14 cellular contexts compared by ENCODE assay signal in genomic region chr6:137213331-137213740, GRCh38. TPM values are rescaled to one million over a fixed set of nuclear protein-coding genes. Genes with fewer than 3 reads are reported as not detected.
DNase-seq lines count a peak whose midpoint lies in the region; ATAC-seq, FAIRE-seq and TF ChIP-seq lines count a peak whose summit lies in the region.
"Had no signal": no experiment of that assay in that cellular context is flagged by ENCODE, and none has a peak within 500 bp of the region (broad histone marks: within the 10 kb centered on the region; RNA-seq: fewer than 3 reads in every experiment).

No MANE protein-coding gene starts in this region.

- TF ChIP-seq CTCF in coronary artery (IDR thresholded peaks at IDR 0.05): no peak
- TF ChIP-seq CTCF in liver (IDR thresholded peaks at IDR 0.05; ENCODE audit: low read depth, low read length, missing input control): no peak
- TF ChIP-seq CTCF in PC-3 (conservative IDR thresholded peaks at IDR 0.05; ENCODE audit: low read depth, low read length): no peak

- peak overlapping the region in 1 of 2 donors; percentile 66 for H3K27ac ChIP-seq in coronary artery
- H3K27ac ChIP-seq in liver (ENCODE audit: low read depth in 1 of 2, low read length in 2 of 2): no peak overlapping the region
- H3K27ac ChIP-seq in subcutaneous abdominal adipose tissue (ENCODE audit: low read depth, low read length): peak overlapping the region; percentile 100
- H3K27ac ChIP-seq in small intestine (ENCODE audit: low read depth in 1 of 2, low read length in 1 of 2): peak overlapping the region in 1 of 2 donors; percentile 76
- H3K27ac ChIP-seq in PC-3 (ENCODE audit: low read length): no peak overlapping the region

- H3K36me3 ChIP-seq in liver (ENCODE audit: control insufficient read depth in 4 of 4, insufficient read depth in 3 of 4, low read depth in 1 of 4, low read length in 3 of 4) (peaks cover 0 to 2% (median 0%) of the 10 kb centered on the region in 4 donors), subcutaneous abdominal adipose tissue (ENCODE audit: control insufficient read depth in 5 of 5, insufficient read depth in 5 of 5, low read length in 5 of 5) (peaks cover 0 to 2% (median 0%) of the 10 kb centered on the region in 5 donors), small intestine (ENCODE audit: control insufficient read depth in 2 of 2, insufficient read depth in 2 of 2, low read length in 2 of 2) (no peaks in the 10 kb centered on the region), PC-3 (ENCODE audit: low read depth, low read length) (peaks cover 4% of the 10 kb centered on the region)

- H3K27me3 ChIP-seq in liver (ENCODE audit: control insufficient read depth in 4 of 4, insufficient read depth in 4 of 4, low read length in 3 of 4) (no peaks in the 10 kb centered on the region), subcutaneous abdominal adipose tissue (ENCODE audit: control insufficient read depth in 5 of 5, insufficient read depth in 4 of 5, low read length in 5 of 5) (no peaks in the 10 kb centered on the region), small intestine (ENCODE audit: control insufficient read depth in 2 of 2, insufficient read depth in 2 of 2, low read length in 2 of 2) (no peaks in the 10 kb centered on the region), PC-3 (ENCODE audit: low read length) (no peaks in the 10 kb centered on the region)

- peak; percentile 40 for DNase-seq in OCI-M1 (lab: John Stamatoyannopoulos, UW)
- DNase-seq in coronary artery (ENCODE audit: low spot score): no peak
- no peak for DNase-seq in small intestine
- no peak for DNase-seq in PC-3
- DNase-seq in ureter (ENCODE audit: low spot score): no peak
- DNase-seq: activated CD4-positive, alpha-beta T cell treated with anti-CD3 and anti-CD28 coated beads for 4 hours; hippocampal formation; NCI-H1436; NCI-H510A had no signal

- H3K4me1 ChIP-seq in liver (ENCODE audit: control insufficient read depth in 4 of 4, insufficient read depth in 4 of 4, low read length in 3 of 4): peaks cover 10 to 59% (median 39%) of the 10 kb centered on the region in 4 donors
- peaks cover 23 to 87% (median 83%) of the 10 kb centered on the region in 5 donors for H3K4me1 ChIP-seq in subcutaneous abdominal adipose tissue (ENCODE audit: control insufficient read depth in 5 of 5, insufficient read depth in 5 of 5, low read length in 5 of 5)
- peaks cover 4 to 23% of the 10 kb centered on the region in 2 donors for H3K4me1 ChIP-seq in small intestine (ENCODE audit: control insufficient read depth in 2 of 2, insufficient read depth in 1 of 2, low read depth in 1 of 2, low read length in 1 of 2)
- peaks cover 20% of the 10 kb centered on the region for H3K4me1 ChIP-seq in PC-3 (ENCODE audit: insufficient read depth, low read length)

- ATAC-seq in PC-3: no peak
- ATAC-seq: left lobe of liver, Panc1 had no signal

- intact Hi-C loops in PC-3 (cut with micrococcal nuclease): no loop called here

- H2AFZ ChIP-seq in PC-3 (ENCODE audit: low read length): no peak overlapping the region

- FAIRE-seq in small intestine (lab: Jason Lieb, UNC): no peak

- TF ChIP-seq RAD21 in liver (IDR thresholded peaks at IDR 0.05): no peak

- H3K9ac ChIP-seq in liver (ENCODE audit: low read depth in 1 of 2, low read length in 2 of 2): peak overlapping the region in 1 of 2 donors; percentile 33
- peak overlapping the region in 2 of 5 donors; percentile 9 to 100 for H3K9ac ChIP-seq in subcutaneous abdominal adipose tissue (ENCODE audit: low read length in 5 of 5)
- H3K9ac ChIP-seq in PC-3 (ENCODE audit: low read length): no peak overlapping the region

- H3K79me2 ChIP-seq in PC-3 (ENCODE audit: low read length): peaks cover 92% of the 10 kb centered on the region

- CTCF ChIA-PET in PC-3 (lab: Charles Lee): no interaction called here

- no peaks in the 10 kb centered on the region for H3F3A ChIP-seq in PC-3 (ENCODE audit: low read length, unreplicated experiment)

- no TSS peak for BruUV-seq in PC-3 (replicated peaks; lab: Mats Ljungman, UMichigan)

- H3K9me2 ChIP-seq in PC-3 (replicated peaks; ENCODE audit: low read length): no peaks in the 10 kb centered on the region

- 50% methylated on average over 4 of the region's 4 CpGs for WGBS in liver
- 49 to 73% (median 68%) methylated on average over 4 of the region's 4 CpGs for WGBS in small intestine, 3 donors

- H3K4me3 ChIP-seq in coronary artery (peak overlapping the region; percentile 34), liver (ENCODE audit: low read depth in 1 of 3, low read length in 3 of 3) (no peak overlapping the region), subcutaneous abdominal adipose tissue (ENCODE audit: low read depth in 1 of 5, low read length in 5 of 5) (peak overlapping the region; percentile 25 to 47 (median 44)), small intestine (ENCODE audit: low read depth in 1 of 2, low read length in 2 of 2) (no peak overlapping the region), PC-3 (ENCODE audit: low read length) (no peak overlapping the region)

- POLR2A ChIA-PET in PC-3 (lab: Charles Lee; ENCODE audit: unreplicated experiment): no interaction called here

- no peak overlapping the region for H3K4me2 ChIP-seq in PC-3 (ENCODE audit: low read length)

- H4K20me1 ChIP-seq in PC-3 (ENCODE audit: low read length): no peaks in the 10 kb centered on the region; the same call in 1 of the 2 replicates

- H3K9me3 ChIP-seq in liver (ENCODE audit: control insufficient read depth in 4 of 4, low read length in 3 of 4): no peaks in the 10 kb centered on the region
- no peaks in the 10 kb centered on the region for H3K9me3 ChIP-seq in subcutaneous abdominal adipose tissue (ENCODE audit: control insufficient read depth in 5 of 5, low read length in 5 of 5)
- no peaks in the 10 kb centered on the region for H3K9me3 ChIP-seq in small intestine (ENCODE audit: control insufficient read depth, low read depth)
- H3K9me3 ChIP-seq in PC-3 (ENCODE audit: low read length): no peaks in the 10 kb centered on the region

TF ChIP-seq in liver, 16 proteins besides CTCF, POLR2A, EP300 and RAD21:
- peak; percentile 52 for TF ChIP-seq NR2F2 (IDR thresholded peaks at IDR 0.05)
- TF ChIP-seq SP1 (IDR thresholded peaks at IDR 0.05): no peak

RNA-seq across cellular contexts. Expression of gene IFNGR1, which starts 5.8 kb away (rescaled TPM):
- 10 to 100 TPM; 33.9 to 57.8 TPM for total RNA-seq in liver
- 10 to 100 TPM; 35.7 to 42.3 TPM for polyA plus RNA-seq in liver
- polyA plus RNA-seq in small intestine: 100 to 1,000 TPM in 1 of 3 donors, 10 to 100 TPM in 2; 78.1 to 100 (median 80.5) TPM
- total RNA-seq in PC-3 (2014; rRNA removed): 15.8 and 24.6 TPM in 2 replicates
- 81.2 TPM for total RNA-seq in ureter

RNA-seq across cellular contexts. Expression of gene IL22RA2, which starts 39.9 kb away (rescaled TPM):
- under 1 TPM in 1 of 2 donors, not detected in 1; 0.05 TPM for total RNA-seq in liver
- polyA plus RNA-seq in liver: not detected
- under 1 TPM in 1 of 3 donors, not detected in 2; 0.01 TPM for polyA plus RNA-seq in small intestine
- total RNA-seq in PC-3 (2014; rRNA removed): not detected in 2 replicates
- not detected for total RNA-seq in ureter
- total RNA-seq: left lobe of liver had no signal
- polyA plus RNA-seq: BJ had no signal

Comparison
In these comparisons a context has a peak if more than half of its experiments do, and no peak if none do; other contexts are left out.
1. H3K4me3 ChIP-seq: peak in coronary artery (single experiment) and subcutaneous abdominal adipose tissue (5 of 5); none in liver (0 of 3), small intestine (0 of 2) and PC-3 (single experiment).